Comparison of ENCODE assay signal across 1 cellular context in the genomic region with DNA sequence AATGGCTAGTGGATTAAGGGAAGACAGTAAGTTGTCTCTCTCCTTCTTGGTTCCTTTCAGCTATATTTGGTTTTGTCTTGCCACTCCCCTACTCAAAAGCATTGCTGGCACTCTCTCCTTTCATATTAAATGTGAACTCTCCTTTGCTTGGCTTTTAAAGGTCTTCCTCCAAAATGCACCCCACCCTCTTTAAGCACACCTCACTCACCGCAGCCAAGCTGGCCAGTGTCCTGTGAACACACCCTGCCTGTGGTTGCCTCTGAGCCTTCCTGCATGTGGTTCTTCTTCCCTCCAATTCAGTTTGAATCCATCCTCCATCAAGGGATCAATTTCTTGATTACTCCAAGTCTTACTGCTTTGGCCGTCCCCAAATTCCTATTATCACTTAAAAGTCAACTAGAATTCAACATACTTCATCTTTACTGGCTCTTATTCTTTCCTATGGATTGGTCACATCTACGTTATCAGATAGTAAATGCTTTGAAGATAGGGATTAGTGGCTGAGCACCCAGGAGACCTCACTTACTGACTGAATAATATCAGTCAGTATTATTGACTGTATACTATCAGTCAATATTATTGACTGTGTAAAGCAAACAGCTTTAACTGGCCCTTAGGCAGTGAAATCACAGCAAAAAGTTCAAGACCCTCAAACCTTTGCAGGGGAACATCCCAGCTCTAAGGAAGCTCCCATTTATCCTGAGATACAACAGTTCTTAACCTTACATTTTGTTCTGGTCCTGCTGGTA.
TF ChIP-seq lines count a peak whose summit lies in the region.

No MANE protein-coding gene starts in this region.

TF ChIP-seq in K562, 482 proteins besides CTCF, POLR2A, EP300 and RAD21 (continued from another document):
- TF ChIP-seq TAF7 (tag; IDR thresholded peaks at IDR 0.05), result 0 out of 2 replicates have a peak, but pooled peaks have one; percentile 17
